ENCODE assay signal across 11 cellular contexts in genomic region chr4:75547647-75548387, GRCh38. TPM values are rescaled to one million over a fixed set of nuclear protein-coding genes. Genes with fewer than 3 reads are reported as not detected.
A peak's percentile ranks its signal among the peaks of the same experiment; 100 is the strongest.
DNase-seq lines count a peak whose midpoint lies in the region; ATAC-seq, FAIRE-seq and TF ChIP-seq lines count a peak whose summit lies in the region.
"Had no signal": no experiment of that assay in that cellular context is flagged by ENCODE, and none has a peak within 500 bp of the region (broad histone marks: within the 10 kb centered on the region; RNA-seq: fewer than 3 reads in every experiment).

No MANE protein-coding gene starts in this region.

- no peak overlapping the region for H3K27ac Mint-ChIP-seq in activated naive CD4-positive, alpha-beta T cell treated with anti-CD3 and anti-CD28 coated beads, Interleukin-2, amount 10 ng/mL, durations not matched to agents 7 days and 5 days
- H3K27ac Mint-ChIP-seq: activated B cell treated with CpG ODN at 0.5 μM for 24 hours had no signal

- BruUV-seq in HepG2 (replicated peaks; lab: Mats Ljungman, UMichigan) = no TSS peak

- TF ChIP-seq EP300 in HepG2 (IDR thresholded peaks at IDR 0.05; ENCODE audit: low read depth in 2 of 2, low read length in 2 of 2) = no peak
- no peak for TF ChIP-seq EP300 in HepG2 (CRISPR knock-in tag; IDR thresholded peaks at IDR 0.05; ENCODE audit: borderline replicate concordance)

- POLR2A ChIA-PET in HepG2 (lab: Yijun Ruan, JAX) = interaction anchor here (1.0 kb wide), 1 partner anchor 33 kb away, joined by 3 read pairs; the partner anchor contains the start of genes RCHY1 and THAP6

- H3K27me3 ChIP-seq in brain microvascular endothelial cell (replicated peaks) (no peaks in the 10 kb centered on the region), HepG2 (ENCODE audit: control insufficient read depth in 1 of 2, insufficient read depth in 2 of 2, low read length in 2 of 2) (no peaks in the 10 kb centered on the region)

- DNase-seq in ACHN (peak; percentile 5), HFF-Myc (ENCODE audit: extremely low read depth, low read depth) (peak; percentile 17), brain microvascular endothelial cell (peak; percentile 3), HepG2 (ENCODE audit: low spot score) (peak; percentile 70), SIG-M5 treated with dmso at 0.1 percent for 504 hours (lab: John Stamatoyannopoulos, UW; ENCODE audit: unreplicated experiment) (no peak)
- DNase-seq in activated naive CD4-positive, alpha-beta T cell treated with anti-CD3 and anti-CD28 coated beads, Interleukin-2, amount 10 ng/mL, durations not matched to agents 7 days and 5 days = no peak
- no peak for DNase-seq in stimulated activated CD4-positive, alpha-beta T cell treated with anti-CD3 and anti-CD28 coated beads, Interleukin-2, amount 100 ng/mL, for 48 hours
- DNase-seq: activated B cell treated with CpG ODN at 0.5 μM for 24 hours; activated naive CD4-positive, alpha-beta T cell treated with Interleukin-2 at 50 U/mL for 16 hours had no signal

- H4K20me1 ChIP-seq in HepG2 (ENCODE audit: insufficient read depth, low read length) = no peaks in the 10 kb centered on the region

- H3K36me3 ChIP-seq in brain microvascular endothelial cell (replicated peaks) (no peaks in the 10 kb centered on the region), HepG2 (replicated peaks in 1 of 2; ENCODE audit: control insufficient read depth in 1 of 2, insufficient read depth in 2 of 2, low read length in 2 of 2) (0 out of 5 replicates have a peak, but pooled peaks cover 1 to 4% of the 10 kb centered on the region in 2 experiments)

- H3K9me3 Mint-ChIP-seq in activated naive CD4-positive, alpha-beta T cell treated with anti-CD3 and anti-CD28 coated beads, Interleukin-2, amount 10 ng/mL, durations not matched to agents 7 days and 5 days = no peaks in the 10 kb centered on the region
- H3K9me3 Mint-ChIP-seq: activated B cell treated with CpG ODN at 0.5 μM for 24 hours had no signal

- H3K79me2 ChIP-seq in HepG2 (ENCODE audit: insufficient read depth, low read length) = no peaks in the 10 kb centered on the region

- TF ChIP-seq RAD21 in HepG2 (CRISPR knock-in tag; IDR thresholded peaks at IDR 0.05) = no peak

- H3K4me2 ChIP-seq in HepG2 (ENCODE audit: low read depth, low read length) = no peak overlapping the region

- peaks cover 6% of the 10 kb centered on the region; the same call in 1 of the 2 replicates for H3K4me1 ChIP-seq in HepG2 (ENCODE audit: insufficient read depth, low read length)

- H3K4me3 ChIP-seq in HFF-Myc (replicated peaks; ENCODE audit: low read depth, low read length) (no peak overlapping the region), brain microvascular endothelial cell (ENCODE audit: low read depth, low read length) (no peak overlapping the region), HepG2 (replicated peaks in 1 of 3; ENCODE audit: insufficient read depth in 1 of 3, low read depth in 2 of 3, low read length in 3 of 3) (no peak overlapping the region)

- no peak overlapping the region for H2AFZ ChIP-seq in HepG2 (ENCODE audit: low read length)

- no peak for TF ChIP-seq POLR2A in HepG2 (IDR thresholded peaks at IDR 0.05; ENCODE audit: insufficient read depth in 1 of 2, low read depth in 2 of 2, low read length in 2 of 2)

- TF ChIP-seq CTCF in HFF-Myc (IDR thresholded peaks at IDR 0.05; ENCODE audit: low read depth, low read length, missing control alignments) = no peak
- no peak for TF ChIP-seq CTCF in brain microvascular endothelial cell (IDR thresholded peaks at IDR 0.05; ENCODE audit: low read depth, low read length, missing control alignments)
- TF ChIP-seq CTCF in HepG2 (CRISPR knock-in tag; IDR thresholded peaks at IDR 0.05) = no peak

- intact Hi-C loops in HepG2 (cut with micrococcal nuclease; ENCODE audit: unreplicated experiment) = no loop called here

- CTCF ChIA-PET in HepG2 (lab: Yijun Ruan, JAX; ENCODE audit: low intra/inter-chr PET ratio, low total read pairs) = no interaction called here
- CTCF ChIA-PET in activated naive CD4-positive, alpha-beta T cell treated with anti-CD3 and anti-CD28 coated beads, Interleukin-2, amount 10 ng/mL, durations not matched to agents 7 days and 5 days (lab: Charles Lee) = no interaction called here

- no peaks in the 10 kb centered on the region for H3K27me3 Mint-ChIP-seq in activated naive CD4-positive, alpha-beta T cell treated with anti-CD3 and anti-CD28 coated beads, Interleukin-2, amount 10 ng/mL, durations not matched to agents 7 days and 5 days
- H3K27me3 Mint-ChIP-seq: activated B cell treated with CpG ODN at 0.5 μM for 24 hours had no signal

- no peak for FAIRE-seq in HepG2 (lab: Jason Lieb, UNC)

- no peaks in the 10 kb centered on the region for H3K36me3 Mint-ChIP-seq in activated naive CD4-positive, alpha-beta T cell treated with anti-CD3 and anti-CD28 coated beads, Interleukin-2, amount 10 ng/mL, durations not matched to agents 7 days and 5 days

- no peaks in the 10 kb centered on the region for H3K9me3 ChIP-seq in HepG2 (ENCODE audit: low read length)

- no peak overlapping the region for H3K4me3 Mint-ChIP-seq in activated naive CD4-positive, alpha-beta T cell treated with anti-CD3 and anti-CD28 coated beads, Interleukin-2, amount 10 ng/mL, durations not matched to agents 7 days and 5 days
- H3K4me3 Mint-ChIP-seq: activated B cell treated with CpG ODN at 0.5 μM for 24 hours, CD14-positive monocyte had no signal

- ATAC-seq in HepG2 = peak; percentile 61
- ATAC-seq in GM19351 (IDR thresholded peaks at IDR 0.05; ENCODE audit: unreplicated experiment) = no peak

- no peaks in the 10 kb centered on the region for H3K4me1 Mint-ChIP-seq in activated naive CD4-positive, alpha-beta T cell treated with anti-CD3 and anti-CD28 coated beads, Interleukin-2, amount 10 ng/mL, durations not matched to agents 7 days and 5 days
- H3K4me1 Mint-ChIP-seq: activated B cell treated with CpG ODN at 0.5 μM for 24 hours had no signal

- no peak overlapping the region for H3K9ac ChIP-seq in HepG2 (ENCODE audit: insufficient read depth, low read depth, low read length)

- no peak overlapping the region for H3K27ac ChIP-seq in brain microvascular endothelial cell
- H3K27ac ChIP-seq in HepG2 (ENCODE audit: extremely low read length, insufficient read depth, low read length) = no peak overlapping the region

- 48% methylated on average over 15 of the region's 15 CpGs for WGBS in HepG2 (ENCODE audit: low lambda C conversion rate)

- in situ Hi-C loops in ACHN (cut with HindIII; ENCODE audit: low pct_ligation_motif_present, low pct_unique_long_range_greater_than_20kb, low sequenced_read_pairs) (no loop called here), brain microvascular endothelial cell (cut with HindIII; ENCODE audit: low pct_ligation_motif_present, low sequenced_read_pairs) (no loop called here), HepG2 (cut with HindIII; ENCODE audit: extremely low pct_ligation_motif_present, low pct_unique_long_range_greater_than_20kb) (no loop called here)

RNA-seq across cellular contexts. Expression of gene ODAPH, which starts 8.0 kb away (rescaled TPM):
- not detected in 2 replicates for total RNA-seq in HepG2 (2016; rRNA removed; fragmentation: Illumina TruSeq; extraction: Trizol)
- total RNA-seq in HepG2 (2016; cell fraction: cytosol; rRNA removed; fragmentation: Illumina TruSeq; extraction: Trizol; ENCODE audit: low read depth) = not detected in 2 replicates
- not detected in 2 replicates for total RNA-seq in HepG2 (2016; cell fraction: insoluble cytoplasmic fraction; rRNA removed; fragmentation: Illumina TruSeq; extraction: Trizol)
- total RNA-seq in HepG2 (2016; cell fraction: membrane; rRNA removed; fragmentation: Illumina TruSeq; extraction: Trizol) = not detected in 2 replicates
- not detected in 2 replicates for total RNA-seq in HepG2 (2016; cell fraction: nucleus; rRNA removed; fragmentation: Illumina TruSeq; extraction: Trizol)
- 0.50 TPM in 1 of 2 replicates, not detected in the other for polyA plus RNA-seq in HepG2 (2011; rRNA removed)
- polyA plus RNA-seq in HepG2 (2011; cell fraction: cytosol; rRNA removed) = not detected in 2 replicates
- polyA plus RNA-seq in HepG2 (2011; cell fraction: nucleus; rRNA removed) = not detected in 2 replicates
- 0.20 TPM in 1 of 2 replicates, not detected in the other for polyA plus RNA-seq in HepG2 (2012)
- not detected in 2 replicates for polyA plus RNA-seq in HepG2 (2016; cell fraction: cytosol; fragmentation: Illumina TruSeq; extraction: Trizol; ENCODE audit: low read depth)
- polyA plus RNA-seq in HepG2 (2016; cell fraction: insoluble cytoplasmic fraction; fragmentation: Illumina TruSeq; extraction: Trizol; ENCODE audit: low read depth) = not detected in 2 replicates
- not detected in 2 replicates for polyA plus RNA-seq in HepG2 (2016; cell fraction: membrane; fragmentation: Illumina TruSeq; extraction: Trizol; ENCODE audit: low read depth)
- polyA plus RNA-seq in HepG2 (2016; cell fraction: nucleus; fragmentation: Illumina TruSeq; extraction: Trizol; ENCODE audit: insufficient read depth, low read depth) = not detected in 2 replicates
- polyA minus RNA-seq in HepG2 (2011; rRNA and poly(A)+ RNA removed; ENCODE audit: low replicate concordance) = not detected in 2 replicates
- polyA minus RNA-seq in HepG2 (2011; cell fraction: cytosol; rRNA and poly(A)+ RNA removed) = not detected in 2 replicates
- not detected in 2 replicates for polyA minus RNA-seq in HepG2 (2011; cell fraction: nucleus; rRNA and poly(A)+ RNA removed)
- total RNA-seq: activated B cell treated with CpG ODN at 0.5 μM for 24 hours had no signal
- polyA plus RNA-seq: CD14-positive monocyte had no signal

RNA-seq across cellular contexts. Expression of gene THAP6, which starts 33.5 kb away (rescaled TPM):
- 9.3 and 10.6 TPM in 2 replicates for total RNA-seq in HepG2 (2016; rRNA removed; fragmentation: Illumina TruSeq; extraction: Trizol)
- total RNA-seq in HepG2 (2016; cell fraction: cytosol; rRNA removed; fragmentation: Illumina TruSeq; extraction: Trizol; ENCODE audit: low read depth) = 1.7 and 1.8 TPM in 2 replicates
- 8.6 and 13.2 TPM in 2 replicates for total RNA-seq in HepG2 (2016; cell fraction: insoluble cytoplasmic fraction; rRNA removed; fragmentation: Illumina TruSeq; extraction: Trizol)
- total RNA-seq in HepG2 (2016; cell fraction: membrane; rRNA removed; fragmentation: Illumina TruSeq; extraction: Trizol) = 5.3 and 6.3 TPM in 2 replicates
- total RNA-seq in HepG2 (2016; cell fraction: nucleus; rRNA removed; fragmentation: Illumina TruSeq; extraction: Trizol) = 17.5 and 22.6 TPM in 2 replicates
- polyA plus RNA-seq in HepG2 (2011; rRNA removed) = 14.4 and 14.7 TPM in 2 replicates
- polyA plus RNA-seq in HepG2 (2011; cell fraction: cytosol; rRNA removed) = 3.2 and 3.9 TPM in 2 replicates
- polyA plus RNA-seq in HepG2 (2011; cell fraction: nucleus; rRNA removed) = 20.7 and 26.6 TPM in 2 replicates
- 8.7 and 8.8 TPM in 2 replicates for polyA plus RNA-seq in HepG2 (2012)
- polyA plus RNA-seq in HepG2 (2016; cell fraction: cytosol; fragmentation: Illumina TruSeq; extraction: Trizol; ENCODE audit: low read depth) = 1.7 and 1.9 TPM in 2 replicates
- polyA plus RNA-seq in HepG2 (2016; cell fraction: insoluble cytoplasmic fraction; fragmentation: Illumina TruSeq; extraction: Trizol; ENCODE audit: low read depth) = 7.0 and 7.6 TPM in 2 replicates
- polyA plus RNA-seq in HepG2 (2016; cell fraction: membrane; fragmentation: Illumina TruSeq; extraction: Trizol; ENCODE audit: low read depth) = 3.2 and 3.3 TPM in 2 replicates
- 19.8 and 22.2 TPM in 2 replicates for polyA plus RNA-seq in HepG2 (2016; cell fraction: nucleus; fragmentation: Illumina TruSeq; extraction: Trizol; ENCODE audit: insufficient read depth, low read depth)
- polyA minus RNA-seq in HepG2 (2011; rRNA and poly(A)+ RNA removed; ENCODE audit: low replicate concordance) = 6.8 and 8.8 TPM in 2 replicates
- polyA minus RNA-seq in HepG2 (2011; cell fraction: cytosol; rRNA and poly(A)+ RNA removed) = 5.9 and 6.3 TPM in 2 replicates
- 49.4 and 58.6 TPM in 2 replicates for polyA minus RNA-seq in HepG2 (2011; cell fraction: nucleus; rRNA and poly(A)+ RNA removed)

RNA-seq across cellular contexts. Expression of gene RCHY1, which starts 33.6 kb away (rescaled TPM):
- total RNA-seq in HepG2 (2016; rRNA removed; fragmentation: Illumina TruSeq; extraction: Trizol) = 30.5 and 42.6 TPM in 2 replicates
- total RNA-seq in HepG2 (2016; cell fraction: cytosol; rRNA removed; fragmentation: Illumina TruSeq; extraction: Trizol; ENCODE audit: low read depth) = 8.6 and 10.4 TPM in 2 replicates
- 29.9 and 42.5 TPM in 2 replicates for total RNA-seq in HepG2 (2016; cell fraction: insoluble cytoplasmic fraction; rRNA removed; fragmentation: Illumina TruSeq; extraction: Trizol)
- total RNA-seq in HepG2 (2016; cell fraction: membrane; rRNA removed; fragmentation: Illumina TruSeq; extraction: Trizol) = 18.6 and 21.8 TPM in 2 replicates
- 18.1 and 19.9 TPM in 2 replicates for total RNA-seq in HepG2 (2016; cell fraction: nucleus; rRNA removed; fragmentation: Illumina TruSeq; extraction: Trizol)
- 14.6 and 19.9 TPM in 2 replicates for polyA plus RNA-seq in HepG2 (2011; rRNA removed)
- 9.2 and 15.7 TPM in 2 replicates for polyA plus RNA-seq in HepG2 (2011; cell fraction: cytosol; rRNA removed)
- polyA plus RNA-seq in HepG2 (2011; cell fraction: nucleus; rRNA removed) = 5.9 and 8.6 TPM in 2 replicates
- polyA plus RNA-seq in HepG2 (2012) = 22.4 and 27.0 TPM in 2 replicates
- 10.5 and 12.8 TPM in 2 replicates for polyA plus RNA-seq in HepG2 (2016; cell fraction: cytosol; fragmentation: Illumina TruSeq; extraction: Trizol; ENCODE audit: low read depth)
- polyA plus RNA-seq in HepG2 (2016; cell fraction: insoluble cytoplasmic fraction; fragmentation: Illumina TruSeq; extraction: Trizol; ENCODE audit: low read depth) = 41.6 and 44.8 TPM in 2 replicates
- polyA plus RNA-seq in HepG2 (2016; cell fraction: membrane; fragmentation: Illumina TruSeq; extraction: Trizol; ENCODE audit: low read depth) = 17.8 and 18.6 TPM in 2 replicates
- polyA plus RNA-seq in HepG2 (2016; cell fraction: nucleus; fragmentation: Illumina TruSeq; extraction: Trizol; ENCODE audit: insufficient read depth, low read depth) = 23.2 and 25.5 TPM in 2 replicates
- 4.7 and 5.4 TPM in 2 replicates for polyA minus RNA-seq in HepG2 (2011; rRNA and poly(A)+ RNA removed; ENCODE audit: low replicate concordance)
- polyA minus RNA-seq in HepG2 (2011; cell fraction: cytosol; rRNA and poly(A)+ RNA removed) = 5.6 and 8.5 TPM in 2 replicates
- polyA minus RNA-seq in HepG2 (2011; cell fraction: nucleus; rRNA and poly(A)+ RNA removed) = 28.8 and 29.8 TPM in 2 replicates

Comparison
In these comparisons a context has a peak if more than half of its experiments do, and no peak if none do; other contexts are left out.
1. DNase-seq: peak in ACHN (single experiment), HFF-Myc (single experiment), brain microvascular endothelial cell (single experiment) and HepG2 (single experiment); none in activated naive CD4-positive, alpha-beta T cell treated with anti-CD3 and anti-CD28 coated beads, Interleukin-2, amount 10 ng/mL, durations not matched to agents 7 days and 5 days (single experiment), SIG-M5 treated with dmso at 0.1 percent for 504 hours (single experiment) and stimulated activated CD4-positive, alpha-beta T cell treated with anti-CD3 and anti-CD28 coated beads, Interleukin-2, amount 100 ng/mL, for 48 hours (0 of 2).